In the genomic region with DNA sequence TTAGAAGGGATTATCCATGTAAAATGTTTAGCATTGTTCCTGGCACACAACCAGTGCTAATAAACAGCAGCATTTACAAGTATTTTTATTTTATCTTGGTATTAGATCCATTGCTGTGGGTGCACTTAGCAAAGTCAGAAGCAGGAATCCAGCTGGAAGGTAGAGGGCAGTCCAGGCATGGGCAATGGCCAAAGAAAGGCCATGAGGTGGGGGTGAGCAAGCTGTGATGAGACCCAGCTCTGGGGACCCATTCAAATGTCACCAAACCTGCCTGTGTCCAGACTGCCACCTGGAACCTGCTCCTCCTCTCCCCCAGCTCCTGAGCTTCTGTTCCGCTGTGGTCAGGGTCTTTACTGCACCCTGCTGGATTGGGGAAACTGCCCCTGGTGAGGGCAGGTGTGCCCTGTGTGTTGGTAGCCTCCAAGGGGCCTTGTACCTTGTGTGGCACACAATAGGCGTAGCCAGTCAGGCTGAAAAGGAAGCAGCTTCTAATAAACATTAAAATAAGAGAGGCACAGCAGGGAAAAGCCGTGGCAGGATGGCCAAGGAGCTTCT, we compare ENCODE assay signal across 25 cellular contexts.
A peak's percentile ranks its signal among the peaks of the same experiment; 100 is the strongest.
DNase-seq lines count a peak whose midpoint lies in the region; ATAC-seq and TF ChIP-seq lines count a peak whose summit lies in the region.
"Had no signal": no experiment of that assay in that cellular context is flagged by ENCODE, and none has a peak within 500 bp of the region (broad histone marks: within the 10 kb centered on the region; RNA-seq: fewer than 3 reads in every experiment).

No MANE protein-coding gene starts in this region.

- dilution Hi-C loops in mammary epithelial cell (cut with HindIII; ENCODE audit: low sequenced_read_pairs): no loop called here

- BruUV-seq in MCF 10A (replicated peaks; lab: Mats Ljungman, UMichigan): no TSS peak
- no TSS peak for BruUV-seq in mammary epithelial cell (replicated peaks; lab: Mats Ljungman, UMichigan)

- H3K4me2 ChIP-seq in mammary epithelial cell (ENCODE audit: insufficient read depth, low read depth, low read length): no peak overlapping the region

- H3K79me2 ChIP-seq in mammary epithelial cell (ENCODE audit: insufficient read depth, low read length): no peaks in the 10 kb centered on the region

- H3K36me3 ChIP-seq in mammary epithelial cell (ENCODE audit: insufficient read depth, low read length) (no peaks in the 10 kb centered on the region), brain microvascular endothelial cell (replicated peaks) (no peaks in the 10 kb centered on the region), prostate gland (no peaks in the 10 kb centered on the region), tibial nerve (no peaks in the 10 kb centered on the region)
- H3K36me3 ChIP-seq: transverse colon had no signal

- peak; percentile 28 for TF ChIP-seq CTCF in MCF 10A (IDR thresholded peaks at IDR 0.05; ENCODE audit: unreplicated experiment)
- peak in 1 of 2 donors; percentile 45 for TF ChIP-seq CTCF in mammary epithelial cell (conservative IDR thresholded peaks at IDR 0.05 in 1 of 2, IDR thresholded peaks at IDR 0.05 in 1 of 2; ENCODE audit: extremely low read depth in 1 of 2, insufficient read depth in 1 of 2, low read depth in 1 of 2, low read length in 2 of 2)
- TF ChIP-seq CTCF in LNCaP clone FGC (IDR thresholded peaks at IDR 0.05; ENCODE audit: control insufficient read depth, extremely low read depth, insufficient read depth): peak; percentile 80
- peak; percentile 15 for TF ChIP-seq CTCF in brain microvascular endothelial cell (IDR thresholded peaks at IDR 0.05; ENCODE audit: low read depth, low read length, missing control alignments)
- peak in 3 of 4 experiments; percentile 23 to 36 (median 26) for TF ChIP-seq CTCF in prostate gland (IDR thresholded peaks at IDR 0.05)
- no peak for TF ChIP-seq CTCF in tibial nerve (IDR thresholded peaks at IDR 0.05)

- DNase-seq in MCF 10A (ENCODE audit: unreplicated experiment) (no peak), mammary epithelial cell (no peak), LNCaP clone FGC (ENCODE audit: low read depth) (peak; percentile 40), brain microvascular endothelial cell (no peak), prostate gland (ENCODE audit: low spot score) (no peak), tibial nerve (ENCODE audit: low spot score in 2 of 2) (no peak), kidney glomerular epithelial cell (lab: John Stamatoyannopoulos, UW) (no peak)
- DNase-seq: activated CD8-positive, alpha-beta T cell treated with anti-CD3 and anti-CD28 coated beads, Interleukin-2, amount 10 ng/mL, durations not matched to agents 7 days and 5 days; activated naive CD4-positive, alpha-beta T cell treated with anti-CD3 and anti-CD28 coated beads, Interleukin-2, amount 50 U/mL, for 16 hours; activated T-cell treated with anti-CD3 and anti-CD28 coated beads, Interleukin-2, amount 50 U/mL, for 24 hours; aorta; CD4-positive, alpha-beta T cell; cerebellar nuclear complex; DND-41; glutamatergic neuron; HCEC 1CT; left colon; NCI-H1694 treated with DMSO at 0.1 percent for 48 hours; NCI-H2227 treated with DMSO at 0.1 percent for 48 hours; nephron progenitor cell; psoas muscle; stimulated activated CD4-positive, alpha-beta T cell treated with anti-CD3 and anti-CD28 coated beads, Interleukin-4, amount 100 ng/mL, for 24 hours; transverse colon had no signal

- no peaks in the 10 kb centered on the region for H3K4me1 ChIP-seq in mammary epithelial cell (ENCODE audit: insufficient read depth, low read length)
- no peaks in the 10 kb centered on the region for H3K4me1 ChIP-seq in prostate gland (replicated peaks)
- H3K4me1 ChIP-seq in tibial nerve: no peaks in the 10 kb centered on the region
- H3K4me1 ChIP-seq: psoas muscle, transverse colon had no signal

- no peak overlapping the region for H3K4me3 ChIP-seq in mammary epithelial cell (replicated peaks in 1 of 3; ENCODE audit: insufficient read depth in 1 of 3, low read depth in 2 of 3, low read length in 3 of 3)
- H3K4me3 ChIP-seq in LNCaP clone FGC (ENCODE audit: low read depth, low read length): no peak overlapping the region
- H3K4me3 ChIP-seq in brain microvascular endothelial cell (ENCODE audit: low read depth, low read length): no peak overlapping the region
- H3K4me3 ChIP-seq in prostate gland: no peak overlapping the region
- H3K4me3 ChIP-seq in tibial nerve: no peak overlapping the region
- H3K4me3 ChIP-seq: psoas muscle, transverse colon had no signal

- in situ Hi-C loops in mammary epithelial cell (cut with MboI; ENCODE audit: low sequenced_read_pairs in 2 of 2) (no loop called here), brain microvascular endothelial cell (cut with HindIII; ENCODE audit: low pct_ligation_motif_present, low sequenced_read_pairs) (loop anchor here (25.0 kb wide), 1 partner anchor 196 kb away; no protein-coding TSS in a partner anchor)

- WGBS in mammary epithelial cell (ENCODE audit: low coverage, missing lambda C conversion rate): 88% methylated on average over 2 of the region's 3 CpGs
- WGBS in prostate gland: 66% methylated on average over 3 of the region's 3 CpGs
- 62 to 93% methylated on average over 3 of the region's 3 CpGs for WGBS in tibial nerve, 2 donors

- H3K27me3 ChIP-seq in mammary epithelial cell (ENCODE audit: insufficient read depth, low read length) (no peaks in the 10 kb centered on the region), brain microvascular endothelial cell (replicated peaks) (no peaks in the 10 kb centered on the region), prostate gland (replicated peaks; ENCODE audit: insufficient read depth) (no peaks in the 10 kb centered on the region), tibial nerve (peaks cover 0 to 12% of the 10 kb centered on the region in 2 donors)

- no peak for ATAC-seq in HG03469 (IDR thresholded peaks at IDR 0.05; ENCODE audit: unreplicated experiment)
- ATAC-seq: activated CD8-positive, alpha-beta T cell treated with anti-CD3 and anti-CD28 coated beads, Interleukin-2, amount 10 ng/mL, durations not matched to agents 7 days and 5 days; left colon; psoas muscle had no signal

- no peak overlapping the region for H3K9ac ChIP-seq in mammary epithelial cell (ENCODE audit: insufficient read depth, low read length)

- H3K36me3 Mint-ChIP-seq in MCF 10A (ENCODE audit: insufficient read depth, unreplicated experiment): no peaks in the 10 kb centered on the region

- no peak overlapping the region for H3K27ac ChIP-seq in mammary epithelial cell (ENCODE audit: insufficient read depth, low read depth, low read length)
- no peak overlapping the region for H3K27ac ChIP-seq in brain microvascular endothelial cell
- no peak overlapping the region for H3K27ac ChIP-seq in prostate gland
- H3K27ac ChIP-seq in tibial nerve: no peak overlapping the region
- H3K27ac ChIP-seq: psoas muscle, transverse colon had no signal

- POLR2A ChIA-PET in MCF 10A (lab: Yijun Ruan, JAX): no interaction called here

- CTCF ChIA-PET in MCF 10A (lab: Yijun Ruan, JAX): interaction anchor here (0.6 to 2.6 kb wide), 4 partner anchors 26 to 206 kb away, joined by 3 to 10 read pairs (median 6); no protein-coding TSS in a partner anchor
- CTCF ChIA-PET in mammary epithelial cell (lab: Charles Lee; ENCODE audit: low non-redundant PET): no interaction called here

- H3K9me3 Mint-ChIP-seq in MCF 10A (ENCODE audit: unreplicated experiment): no peaks in the 10 kb centered on the region
- H3K9me3 Mint-ChIP-seq: activated T-cell treated with anti-CD3 and anti-CD28 coated beads, Interleukin-2, amount 50 U/mL, for 24 hours; nephron progenitor cell; stimulated activated naive CD8-positive, alpha-beta T cell treated with anti-CD3 and anti-CD28 coated beads, Interleukin-15, Interleukin-2, amounts not matched to agents 100 ng/mL and 50 ng/mL, for 24 hours had no signal

- H4K20me1 ChIP-seq in mammary epithelial cell (ENCODE audit: insufficient read depth, low read length): no peaks in the 10 kb centered on the region

- peaks cover 58% of the 10 kb centered on the region for H3K27me3 Mint-ChIP-seq in MCF 10A (ENCODE audit: insufficient read depth, unreplicated experiment)

- no peaks in the 10 kb centered on the region for H3K9me3 ChIP-seq in mammary epithelial cell (replicated peaks; ENCODE audit: insufficient read depth, low read length)
- no peaks in the 10 kb centered on the region for H3K9me3 ChIP-seq in prostate gland
- peaks cover 0 to 4% (median 0%) of the 10 kb centered on the region in 4 donors for H3K9me3 ChIP-seq in tibial nerve
- H3K9me3 ChIP-seq: psoas muscle, transverse colon had no signal

- H2AFZ ChIP-seq in mammary epithelial cell (ENCODE audit: low read depth, low read length): no peak overlapping the region

- intact Hi-C loops in MCF 10A (cut with micrococcal nuclease): no loop called here
- intact Hi-C loops in mammary epithelial cell (cut with micrococcal nuclease): loop anchor here (1.0 kb wide), 1 partner anchor 166 kb away; no protein-coding TSS in a partner anchor
- intact Hi-C loops in prostate gland (cut with DNase I): no loop called here

- H3K27ac Mint-ChIP-seq in MCF 10A (ENCODE audit: low read depth, unreplicated experiment): no peak overlapping the region
- H3K27ac Mint-ChIP-seq: activated CD8-positive, alpha-beta T cell treated with anti-CD3 and anti-CD28 coated beads, Interleukin-2, amount 10 ng/mL, durations not matched to agents 7 days and 5 days; activated T-cell treated with anti-CD3 and anti-CD28 coated beads, Interleukin-2, amount 50 U/mL, for 24 hours; CD4-positive, alpha-beta T cell; nephron progenitor cell; stimulated activated naive CD8-positive, alpha-beta T cell treated with anti-CD3 and anti-CD28 coated beads, Interleukin-15, Interleukin-2, amounts not matched to agents 100 ng/mL and 50 ng/mL, for 24 hours had no signal

- no peak overlapping the region for H3K4me3 Mint-ChIP-seq in MCF 10A (ENCODE audit: unreplicated experiment)
- H3K4me3 Mint-ChIP-seq: activated CD8-positive, alpha-beta T cell treated with anti-CD3 and anti-CD28 coated beads, Interleukin-2, amount 10 ng/mL, durations not matched to agents 7 days and 5 days; activated T-cell treated with anti-CD3 and anti-CD28 coated beads, Interleukin-2, amount 50 U/mL, for 24 hours; CD4-positive, alpha-beta T cell; nephron progenitor cell; stimulated activated naive CD8-positive, alpha-beta T cell treated with anti-CD3 and anti-CD28 coated beads, Interleukin-15, Interleukin-2, amounts not matched to agents 100 ng/mL and 50 ng/mL, for 24 hours had no signal

- no peaks in the 10 kb centered on the region for H3K4me1 Mint-ChIP-seq in MCF 10A (ENCODE audit: insufficient read depth, unreplicated experiment)
- H3K4me1 Mint-ChIP-seq: nephron progenitor cell had no signal

- no peak for TF ChIP-seq EP300 in tibial nerve (IDR thresholded peaks at IDR 0.05)

- no peak for TF ChIP-seq POLR2A in prostate gland (IDR thresholded peaks at IDR 0.05)
- TF ChIP-seq POLR2A in tibial nerve (IDR thresholded peaks at IDR 0.05): no peak

Comparison
In these comparisons a context has a peak if more than half of its experiments do, and no peak if none do; other contexts are left out.
1. CTCF ChIP-seq: peak in MCF 10A (single experiment), LNCaP clone FGC (single experiment), brain microvascular endothelial cell (single experiment) and prostate gland (3 of 4); none in tibial nerve (0 of 5).